Comparison of ENCODE assay signal across 8 cellular contexts in genomic region chr4:40630335-40631021, GRCh38. TPM values are rescaled to one million over a fixed set of nuclear protein-coding genes. Genes with fewer than 3 reads are reported as not detected.
DNase-seq lines count a peak whose midpoint lies in the region; ATAC-seq and TF ChIP-seq lines count a peak whose summit lies in the region.

No MANE protein-coding gene starts in this region.

- no peak for TF ChIP-seq RAD21 in HCT116 (IDR thresholded peaks at IDR 0.05; ENCODE audit: low read depth)

- H3K27me3 Mint-ChIP-seq in endodermal cell (ENCODE audit: insufficient read depth), result no peaks in the 10 kb centered on the region
- H3K27me3 Mint-ChIP-seq in naive thymus-derived CD4-positive, alpha-beta T cell, result peaks cover 0 to 26% (median 21%) of the 10 kb centered on the region in 5 donors

- H3K36me3 ChIP-seq in HCT116 (ENCODE audit: control insufficient read depth in 1 of 2, insufficient read depth in 2 of 2, low read length in 2 of 2) (no peaks in the 10 kb centered on the region), endodermal cell (ENCODE audit: control insufficient read depth, insufficient read depth, low read length) (no peaks in the 10 kb centered on the region)
- H3K36me3 ChIP-seq in naive thymus-derived CD4-positive, alpha-beta T cell (ENCODE audit: control insufficient read depth in 2 of 3, insufficient read depth in 3 of 3, low read length in 3 of 3), result no peaks in the 10 kb centered on the region

- CTCF ChIA-PET in HCT116 (lab: Charles Lee), result interaction anchor here (0.5 kb wide), 1 partner anchor 24 kb away, joined by 3 read pairs; no protein-coding TSS in a partner anchor
- CTCF ChIA-PET in naive thymus-derived CD4-positive, alpha-beta T cell (lab: Charles Lee), result no interaction called here

- ATAC-seq in GM18520 (IDR thresholded peaks at IDR 0.05; ENCODE audit: unreplicated experiment) (peak; percentile 46), HCT116 (peak; percentile 78)
- ATAC-seq in naive thymus-derived CD4-positive, alpha-beta T cell, result peak; percentile 61

- no peaks in the 10 kb centered on the region for H3K9me2 ChIP-seq in HCT116 (ENCODE audit: insufficient read depth)

- H3K27me3 ChIP-seq in HCT116 (ENCODE audit: insufficient read depth, low read length) (no peaks in the 10 kb centered on the region), endodermal cell (ENCODE audit: control insufficient read depth, insufficient read depth, low read length, poor library complexity, severe bottlenecking) (no peaks in the 10 kb centered on the region)
- H3K27me3 ChIP-seq in naive thymus-derived CD4-positive, alpha-beta T cell (ENCODE audit: control insufficient read depth in 2 of 2, insufficient read depth in 2 of 2, low read length in 2 of 2), result no peaks in the 10 kb centered on the region

- H3K4me2 ChIP-seq in HCT116 (ENCODE audit: low read length), result peak overlapping the region; percentile 90

- intact Hi-C loops in HCT116 (cut with micrococcal nuclease), result loop anchor here (5.0 kb wide), 1 partner anchor 68 kb away; no protein-coding TSS in a partner anchor
- intact Hi-C loops in naive thymus-derived CD4-positive, alpha-beta T cell (cut with micrococcal nuclease), result loop anchor here in 1 of 2 donors (5.0 kb wide), 1 partner anchor 78 kb away; no protein-coding TSS in a partner anchor

- DNase-seq in HCT116 (ENCODE audit: low read depth, low spot score) (peak; percentile 26), MV-4-11 (lab: John Stamatoyannopoulos, UW) (peak; percentile 64), endodermal cell (peak; percentile 92), HK-2 (ENCODE audit: unreplicated experiment) (no peak)
- peak in 1 of 9 donors; percentile 14 for DNase-seq in naive thymus-derived CD4-positive, alpha-beta T cell
- DNase-seq in stimulated activated CD4-positive, alpha-beta T cell treated with anti-CD3 and anti-CD28 coated beads, Interleukin-2, amount 100 ng/mL, for 48 hours, result no peak
- DNase-seq in activated CD4-positive, CD25-positive, alpha-beta regulatory T cell (lab: John Stamatoyannopoulos, UW), result no peak

- no peaks in the 10 kb centered on the region for H3K9me3 Mint-ChIP-seq in endodermal cell
- H3K9me3 Mint-ChIP-seq in naive thymus-derived CD4-positive, alpha-beta T cell, result no peaks in the 10 kb centered on the region

- RAD21 ChIA-PET in HCT116 (lab: Charles Lee; ENCODE audit: low non-redundant PET in 1 of 2, low total read pairs in 2 of 2, uncharacterized antibody in 2 of 2, unreplicated experiment in 2 of 2), result no interaction called here

- BruUV-seq in HCT116 (replicated peaks; lab: Mats Ljungman, UMichigan), result no TSS peak

- H3K79me2 ChIP-seq in HCT116 (ENCODE audit: insufficient read depth, low read length), result 0 out of 2 replicates have a peak, but pooled peaks cover 4% of the 10 kb centered on the region

- H3K4me1 ChIP-seq in HCT116 (ENCODE audit: control insufficient read depth in 1 of 2, insufficient read depth in 2 of 2, low read length in 2 of 2) (peaks cover 22 to 29% of the 10 kb centered on the region in 2 experiments), endodermal cell (ENCODE audit: control insufficient read depth, insufficient read depth, low read length) (peaks cover 11% of the 10 kb centered on the region)
- peaks cover 0 to 13% of the 10 kb centered on the region in 2 donors for H3K4me1 ChIP-seq in naive thymus-derived CD4-positive, alpha-beta T cell (ENCODE audit: control insufficient read depth in 2 of 2, insufficient read depth in 2 of 2, low read length in 2 of 2)

- H3K27ac ChIP-seq in HCT116 (ENCODE audit: low read depth, low read length), result peak overlapping the region; percentile 96
- peak overlapping the region; percentile 34 for H3K27ac ChIP-seq in endodermal cell (ENCODE audit: low read depth, low read length)
- H3K27ac ChIP-seq in naive thymus-derived CD4-positive, alpha-beta T cell (ENCODE audit: low read depth, low read length), result peak overlapping the region; percentile 17

- peak overlapping the region; percentile 100 for H3K27ac Mint-ChIP-seq in endodermal cell
- peak overlapping the region in 7 of 9 donors; percentile 3 to 85 (median 76) for H3K27ac Mint-ChIP-seq in naive thymus-derived CD4-positive, alpha-beta T cell

- H2AFZ ChIP-seq in HCT116 (ENCODE audit: low read depth, low read length, poor library complexity, severe bottlenecking), result peak overlapping the region; percentile 97

- H4K20me1 ChIP-seq in HCT116 (ENCODE audit: insufficient read depth), result no peaks in the 10 kb centered on the region

- WGBS in endodermal cell (ENCODE audit: insufficient coverage in 1 of 2, insufficient read length in 1 of 2), 2 experiments, result 1 to 5% methylated on average over 23 to 41 of the region's 41 CpGs

- H3K9ac ChIP-seq in HCT116 (ENCODE audit: low read length) (peak overlapping the region; percentile 68), endodermal cell (ENCODE audit: extremely low read depth, low read length, poor library complexity, severe bottlenecking) (peak overlapping the region; percentile 85)

- H3K9me3 ChIP-seq in HCT116 (ENCODE audit: control insufficient read depth in 1 of 2, insufficient read depth in 1 of 2, low read depth in 1 of 2, low read length in 2 of 2) (no peaks in the 10 kb centered on the region), endodermal cell (ENCODE audit: control insufficient read depth, low read length) (no peaks in the 10 kb centered on the region)
- H3K9me3 ChIP-seq in naive thymus-derived CD4-positive, alpha-beta T cell (ENCODE audit: control insufficient read depth in 2 of 3, low read length in 3 of 3), result no peaks in the 10 kb centered on the region

- peak; percentile 23 for TF ChIP-seq POLR2A in HCT116 (IDR thresholded peaks at IDR 0.05; ENCODE audit: borderline replicate concordance, extremely low read depth, insufficient read depth, insufficient read length)

- peak overlapping the region; percentile 93 for H3K4me3 Mint-ChIP-seq in endodermal cell
- H3K4me3 Mint-ChIP-seq in naive thymus-derived CD4-positive, alpha-beta T cell, result peak overlapping the region; percentile 77 to 97 (median 90)

- H3K4me3 ChIP-seq in HCT116 (replicated peaks in 1 of 2; ENCODE audit: low read depth in 1 of 2, low read length in 2 of 2), result peak overlapping the region; percentile 62 to 72
- peak overlapping the region; percentile 91 for H3K4me3 ChIP-seq in endodermal cell (ENCODE audit: low read length)
- peak overlapping the region; percentile 76 for H3K4me3 ChIP-seq in naive thymus-derived CD4-positive, alpha-beta T cell (ENCODE audit: low read length)

- peaks cover 47% of the 10 kb centered on the region for H3K4me1 Mint-ChIP-seq in endodermal cell
- H3K4me1 Mint-ChIP-seq in naive thymus-derived CD4-positive, alpha-beta T cell, result peaks cover 18 to 36% (median 22%) of the 10 kb centered on the region in 7 donors

- peaks cover 2% of the 10 kb centered on the region for H3K36me3 Mint-ChIP-seq in endodermal cell (ENCODE audit: low read depth)
- peaks cover 0 to 4% (median 0%) of the 10 kb centered on the region in 5 donors for H3K36me3 Mint-ChIP-seq in naive thymus-derived CD4-positive, alpha-beta T cell

- POLR2A ChIA-PET in HCT116 (lab: Charles Lee), result no interaction called here
- POLR2A ChIA-PET in naive thymus-derived CD4-positive, alpha-beta T cell (lab: Charles Lee), result no interaction called here

- TF ChIP-seq CTCF in HCT116 (IDR thresholded peaks at IDR 0.05 in 2 of 3, conservative IDR thresholded peaks at IDR 0.05 in 1 of 3; ENCODE audit: borderline replicate concordance in 1 of 3, insufficient read depth in 1 of 3, low read depth in 2 of 3, low read length in 2 of 3) (no peak), endodermal cell (conservative IDR thresholded peaks at IDR 0.05) (peak; percentile 7)

TF ChIP-seq in HCT116, 20 proteins besides CTCF, POLR2A, EP300 and RAD21:
- TF ChIP-seq ZNF274 (IDR thresholded peaks at IDR 0.05; ENCODE audit: low read depth, low read length) (no peak), CEBPB (IDR thresholded peaks at IDR 0.05; ENCODE audit: low read depth) (no peak), MAX (IDR thresholded peaks at IDR 0.05) (peak; percentile 81), TCF7L2 (IDR thresholded peaks at IDR 0.05; ENCODE audit: borderline replicate concordance, extremely low read depth, insufficient read depth, insufficient read length) (no peak), SIN3A (IDR thresholded peaks at IDR 0.05; ENCODE audit: low read depth) (0 out of 2 replicates have a peak, but pooled peaks have one; percentile 8), YY1 (IDR thresholded peaks at IDR 0.05; ENCODE audit: extremely low read depth, insufficient replicate concordance, low read depth, low read length) (peak; percentile 13), ELF1 (IDR thresholded peaks at IDR 0.05; ENCODE audit: borderline replicate concordance, low read depth) (no peak), ZFX (IDR thresholded peaks at IDR 0.05) (peak; percentile 87), ZBTB33 (IDR thresholded peaks at IDR 0.05; ENCODE audit: extremely low read depth, insufficient replicate concordance, low read length) (no peak)

RNA-seq across cellular contexts. Expression of gene RBM47, which starts 0.8 kb away (rescaled TPM):
- total RNA-seq in HCT116 (2021; ENCODE audit: unreplicated experiment) (22.2 TPM), endodermal cell (10 to 100 TPM; 71.7 to 90.6 TPM)
- polyA plus RNA-seq in HCT116 (2012), result 10.4 and 14.2 TPM in 2 replicates
- 9.9 TPM for polyA plus RNA-seq in endodermal cell (2013, experiment 1 of 2)
- polyA plus RNA-seq in endodermal cell (2013, experiment 2 of 2), result 8.1 TPM
- 10 to 100 TPM in 1 of 5 experiments, 1 to 10 TPM in 4; 1.8 to 47.2 (median 2.6) TPM for total RNA-seq in naive thymus-derived CD4-positive, alpha-beta T cell
- under 1 TPM; 0.17 to 0.91 TPM for polyA plus RNA-seq in naive thymus-derived CD4-positive, alpha-beta T cell

Comparison
In these comparisons a context has a peak if more than half of its experiments do, and no peak if none do; other contexts are left out.
1. DNase-seq: peak in HCT116 (single experiment), MV-4-11 (single experiment) and endodermal cell (single experiment); none in stimulated activated CD4-positive, alpha-beta T cell treated with anti-CD3 and anti-CD28 coated beads, Interleukin-2, amount 100 ng/mL, for 48 hours (0 of 2), HK-2 (single experiment) and activated CD4-positive, CD25-positive, alpha-beta regulatory T cell (0 of 4).
2. H3K27ac ChIP-seq: peak in every context shown above with its lines; median percentile 96 in HCT116; 34 in endodermal cell; 17 in naive thymus-derived CD4-positive, alpha-beta T cell.
3. Peak in every context shown above with its lines, with median percentiles within 50 percentile points of each other: ATAC-seq and H3K4me3 ChIP-seq.